ENCODE assay signal across 10 cellular contexts in the genomic region with DNA sequence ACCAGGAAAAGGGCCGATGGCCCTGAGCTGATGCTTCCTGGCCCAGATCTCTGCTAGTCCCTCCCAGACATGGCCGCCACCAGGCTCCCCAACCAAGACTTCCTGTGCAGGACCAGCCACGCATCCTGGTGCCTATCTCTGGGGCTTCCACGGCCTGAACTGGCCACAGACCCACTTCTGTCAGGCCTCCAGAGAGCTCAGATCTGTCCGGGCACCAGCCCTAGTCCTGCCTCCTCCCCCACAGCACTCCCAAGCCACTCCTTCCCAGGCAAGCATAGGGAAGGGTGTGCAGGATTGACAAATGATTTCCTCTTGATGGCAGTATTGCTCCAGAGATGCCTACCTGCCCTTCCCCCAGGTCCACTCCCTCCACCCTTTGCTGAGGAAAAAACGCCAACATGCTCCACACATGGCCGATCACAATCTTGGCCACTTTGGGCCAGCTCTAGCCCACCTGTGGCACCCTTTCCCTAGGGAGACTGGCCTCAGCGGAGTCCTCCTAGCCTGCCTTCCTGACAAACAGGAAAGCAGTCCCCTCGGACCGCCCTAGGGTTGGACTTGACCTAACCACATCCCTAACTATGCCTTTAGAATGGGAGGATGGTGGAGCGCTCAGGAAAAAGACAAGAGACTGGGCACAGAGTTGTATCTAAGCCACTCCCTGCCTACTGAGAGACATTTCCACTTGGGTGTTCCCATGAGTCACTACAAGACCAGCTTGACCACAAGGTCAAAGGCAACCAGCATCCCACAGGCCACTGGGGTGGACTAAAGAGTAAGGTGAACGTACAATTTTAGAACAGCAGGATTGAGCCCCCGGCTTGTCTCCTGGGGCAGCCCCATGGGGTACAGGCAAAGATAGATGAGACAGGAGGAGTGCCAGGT.
DNase-seq lines count a peak whose midpoint lies in the region; ATAC-seq and TF ChIP-seq lines count a peak whose summit lies in the region.
"Had no signal": no experiment of that assay in that cellular context is flagged by ENCODE, and none has a peak within 500 bp of the region (broad histone marks: within the 10 kb centered on the region; RNA-seq: fewer than 3 reads in every experiment).

No MANE protein-coding gene starts in this region.

- no peaks in the 10 kb centered on the region for H3K9me2 ChIP-seq in hepatocyte (replicated peaks; ENCODE audit: insufficient read depth)

- H3K36me3 Mint-ChIP-seq in WTC11, result peaks cover 23% of the 10 kb centered on the region
- H3K36me3 Mint-ChIP-seq: natural killer cell treated with Interleukin-12 subunit alpha and Interleukin-12 subunit beta and Interleukin-15 and Interleukin-18, amount 100 ng/mL, for 72 hours had no signal

- no peaks in the 10 kb centered on the region for H3K9me3 Mint-ChIP-seq in WTC11
- H3K9me3 Mint-ChIP-seq: natural killer cell treated with Interleukin-12 subunit alpha and Interleukin-12 subunit beta and Interleukin-15 and Interleukin-18, amount 100 ng/mL, for 72 hours had no signal

- TF ChIP-seq CTCF in GM12865 (IDR thresholded peaks at IDR 0.05; ENCODE audit: insufficient read depth, low read depth, low read length, missing control alignments) (peak; percentile 4), WTC11 (IDR thresholded peaks at IDR 0.05) (no peak), hepatocyte (IDR thresholded peaks at IDR 0.05; ENCODE audit: poor library complexity) (no peak)

- H2AFZ ChIP-seq in hepatocyte, result no peak overlapping the region

- no peaks in the 10 kb centered on the region for H3K27me3 ChIP-seq in hepatocyte

- ATAC-seq in GM21825 (IDR thresholded peaks at IDR 0.05; ENCODE audit: unreplicated experiment), result peak; percentile 68
- ATAC-seq in WTC11, result peak; percentile 82

- H3K27me3 Mint-ChIP-seq in WTC11 (ENCODE audit: low read depth), result no peaks in the 10 kb centered on the region

- H3K4me1 Mint-ChIP-seq in WTC11, result peaks cover 17% of the 10 kb centered on the region

- in situ Hi-C loops in KBM-7 (cut with MboI; ENCODE audit: low pct_unique_long_range_greater_than_20kb, low sequenced_read_pairs), result no loop called here

- no peaks in the 10 kb centered on the region for H3K4me1 ChIP-seq in hepatocyte (ENCODE audit: insufficient read depth)

- H3K9me3 ChIP-seq in hepatocyte (ENCODE audit: low read depth), result peaks cover 12% of the 10 kb centered on the region

- peak overlapping the region; percentile 81 for H3K27ac ChIP-seq in substantia nigra (ENCODE audit: low read depth, low read length, poor library complexity, severe bottlenecking)
- no peak overlapping the region for H3K27ac ChIP-seq in hepatocyte

- H3K4me3 Mint-ChIP-seq in WTC11, result no peak overlapping the region
- H3K4me3 Mint-ChIP-seq: natural killer cell treated with Interleukin-12 subunit alpha and Interleukin-12 subunit beta and Interleukin-15 and Interleukin-18, amount 100 ng/mL, for 72 hours; T-helper 1 cell treated with Interleukin-12 subunit alpha and Interleukin-12 subunit beta and Interleukin-4 antibody, amounts not matched to agents 30 μg/mL and 1 μg/mL, for 36 hours had no signal

- 84% methylated on average over 13 of the region's 13 CpGs for WGBS in hepatocyte (ENCODE audit: low lambda C conversion rate, missing lambda C conversion rate)

- no peak overlapping the region for H3K4me2 ChIP-seq in hepatocyte

- H4K20me1 ChIP-seq in hepatocyte (ENCODE audit: insufficient read depth, poor library complexity, severe bottlenecking), result no peaks in the 10 kb centered on the region

- H3K4me3 ChIP-seq in GM12865 (ENCODE audit: low read depth, low read length) (no peak overlapping the region), hepatocyte (no peak overlapping the region)

- peak; percentile 48 for DNase-seq in GM12865 (ENCODE audit: low read depth)
- peak; percentile 93 for DNase-seq in M059J (ENCODE audit: low read depth)
- peak; percentile 21 for DNase-seq in WTC11 (ENCODE audit: low spot score)
- peak; percentile 65 for DNase-seq in iPS-NIHi11 (ENCODE audit: low spot score)
- DNase-seq in substantia nigra (lab: John Stamatoyannopoulos, UW), result peak in 46 of 49 donors; percentile 1 to 92 (median 49)
- DNase-seq in hepatocyte (ENCODE audit: low spot score), result no peak
- DNase-seq in KBM-7, result no peak

- CTCF ChIA-PET in WTC11 (lab: Charles Lee), result interaction anchor here (0.6 kb wide), 1 partner anchor 548 kb away, joined by 3 read pairs; no protein-coding TSS in a partner anchor

- no peaks in the 10 kb centered on the region for H3K36me3 ChIP-seq in hepatocyte (replicated peaks; ENCODE audit: insufficient read depth, low read depth)

- H3K27ac Mint-ChIP-seq in WTC11, result 0 out of 2 replicates have a peak overlapping the region, but pooled peaks have one; percentile 11
- H3K27ac Mint-ChIP-seq: T-helper 1 cell treated with Interleukin-12 subunit alpha and Interleukin-12 subunit beta and Interleukin-4 antibody, amounts not matched to agents 30 μg/mL and 1 μg/mL, for 36 hours had no signal

- POLR2A ChIA-PET in WTC11 (lab: Charles Lee), result no interaction called here

- peaks cover 6% of the 10 kb centered on the region for H3K79me2 ChIP-seq in hepatocyte

TF ChIP-seq in WTC11, 78 proteins besides CTCF, POLR2A, EP300 and RAD21:
- TF ChIP-seq, protein P1, sequence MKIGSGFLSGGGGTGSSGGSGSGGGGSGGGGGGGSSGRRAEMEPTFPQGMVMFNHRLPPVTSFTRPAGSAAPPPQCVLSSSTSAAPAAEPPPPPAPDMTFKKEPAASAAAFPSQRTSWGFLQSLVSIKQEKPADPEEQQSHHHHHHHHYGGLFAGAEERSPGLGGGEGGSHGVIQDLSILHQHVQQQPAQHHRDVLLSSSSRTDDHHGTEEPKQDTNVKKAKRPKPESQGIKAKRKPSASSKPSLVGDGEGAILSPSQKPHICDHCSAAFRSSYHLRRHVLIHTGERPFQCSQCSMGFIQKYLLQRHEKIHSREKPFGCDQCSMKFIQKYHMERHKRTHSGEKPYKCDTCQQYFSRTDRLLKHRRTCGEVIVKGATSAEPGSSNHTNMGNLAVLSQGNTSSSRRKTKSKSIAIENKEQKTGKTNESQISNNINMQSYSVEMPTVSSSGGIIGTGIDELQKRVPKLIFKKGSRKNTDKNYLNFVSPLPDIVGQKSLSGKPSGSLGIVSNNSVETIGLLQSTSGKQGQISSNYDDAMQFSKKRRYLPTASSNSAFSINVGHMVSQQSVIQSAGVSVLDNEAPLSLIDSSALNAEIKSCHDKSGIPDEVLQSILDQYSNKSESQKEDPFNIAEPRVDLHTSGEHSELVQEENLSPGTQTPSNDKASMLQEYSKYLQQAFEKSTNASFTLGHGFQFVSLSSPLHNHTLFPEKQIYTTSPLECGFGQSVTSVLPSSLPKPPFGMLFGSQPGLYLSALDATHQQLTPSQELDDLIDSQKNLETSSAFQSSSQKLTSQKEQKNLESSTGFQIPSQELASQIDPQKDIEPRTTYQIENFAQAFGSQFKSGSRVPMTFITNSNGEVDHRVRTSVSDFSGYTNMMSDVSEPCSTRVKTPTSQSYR (CRISPR knock-in tag; IDR thresholded peaks at IDR 0.05), result no peak
- TF ChIP-seq, protein P2, sequence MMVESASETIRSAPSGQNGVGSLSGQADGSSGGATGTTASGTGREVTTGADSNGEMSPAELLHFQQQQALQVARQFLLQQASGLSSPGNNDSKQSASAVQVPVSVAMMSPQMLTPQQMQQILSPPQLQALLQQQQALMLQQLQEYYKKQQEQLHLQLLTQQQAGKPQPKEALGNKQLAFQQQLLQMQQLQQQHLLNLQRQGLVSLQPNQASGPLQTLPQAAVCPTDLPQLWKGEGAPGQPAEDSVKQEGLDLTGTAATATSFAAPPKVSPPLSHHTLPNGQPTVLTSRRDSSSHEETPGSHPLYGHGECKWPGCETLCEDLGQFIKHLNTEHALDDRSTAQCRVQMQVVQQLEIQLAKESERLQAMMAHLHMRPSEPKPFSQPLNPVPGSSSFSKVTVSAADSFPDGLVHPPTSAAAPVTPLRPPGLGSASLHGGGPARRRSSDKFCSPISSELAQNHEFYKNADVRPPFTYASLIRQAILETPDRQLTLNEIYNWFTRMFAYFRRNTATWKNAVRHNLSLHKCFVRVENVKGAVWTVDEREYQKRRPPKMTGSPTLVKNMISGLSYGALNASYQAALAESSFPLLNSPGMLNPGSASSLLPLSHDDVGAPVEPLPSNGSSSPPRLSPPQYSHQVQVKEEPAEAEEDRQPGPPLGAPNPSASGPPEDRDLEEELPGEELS (CRISPR knock-in tag; IDR thresholded peaks at IDR 0.05), result no peak
- TF ChIP-seq ZNF232 (CRISPR knock-in tag; IDR thresholded peaks at IDR 0.05), result no peak
- TF ChIP-seq HMGA2 (CRISPR knock-in tag; IDR thresholded peaks at IDR 0.05), result no peak
- TF ChIP-seq ESRRA (CRISPR knock-in tag; IDR thresholded peaks at IDR 0.05; ENCODE audit: borderline replicate concordance), result no peak
- TF ChIP-seq, protein P3, sequence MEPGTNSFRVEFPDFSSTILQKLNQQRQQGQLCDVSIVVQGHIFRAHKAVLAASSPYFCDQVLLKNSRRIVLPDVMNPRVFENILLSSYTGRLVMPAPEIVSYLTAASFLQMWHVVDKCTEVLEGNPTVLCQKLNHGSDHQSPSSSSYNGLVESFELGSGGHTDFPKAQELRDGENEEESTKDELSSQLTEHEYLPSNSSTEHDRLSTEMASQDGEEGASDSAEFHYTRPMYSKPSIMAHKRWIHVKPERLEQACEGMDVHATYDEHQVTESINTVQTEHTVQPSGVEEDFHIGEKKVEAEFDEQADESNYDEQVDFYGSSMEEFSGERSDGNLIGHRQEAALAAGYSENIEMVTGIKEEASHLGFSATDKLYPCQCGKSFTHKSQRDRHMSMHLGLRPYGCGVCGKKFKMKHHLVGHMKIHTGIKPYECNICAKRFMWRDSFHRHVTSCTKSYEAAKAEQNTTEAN (CRISPR knock-in tag; IDR thresholded peaks at IDR 0.05), result no peak
- TF ChIP-seq ETV6 (CRISPR knock-in tag; IDR thresholded peaks at IDR 0.05), result no peak
- TF ChIP-seq ZNF671 (CRISPR knock-in tag; IDR thresholded peaks at IDR 0.05), result no peak
- TF ChIP-seq GRHL2 (CRISPR knock-in tag; IDR thresholded peaks at IDR 0.05; ENCODE audit: insufficient replicate concordance, severe bottlenecking), result no peak

Comparison
In these comparisons a context has a peak if more than half of its experiments do, and no peak if none do; other contexts are left out.
1. DNase-seq: peak in GM12865 (single experiment), M059J (single experiment), WTC11 (single experiment), iPS-NIHi11 (single experiment) and substantia nigra (46 of 49); none in hepatocyte (single experiment) and KBM-7 (single experiment).